Comparison of ENCODE assay signal across 1 cellular context in genomic region chr2:170707821-170708795, GRCh38.
TF ChIP-seq lines count a peak whose summit lies in the region.

No MANE protein-coding gene starts in this region.

TF ChIP-seq in HepG2, 621 proteins besides CTCF, POLR2A, EP300 and RAD21 (continues in another document):
- TF ChIP-seq PATZ1 (CRISPR knock-in tag; IDR thresholded peaks at IDR 0.05) (no peak), PITX1 (CRISPR knock-in tag; IDR thresholded peaks at IDR 0.05) (peak; percentile 12; the same call in 1 of the 2 replicates), CBFB (CRISPR knock-in tag; IDR thresholded peaks at IDR 0.05) (no peak), ZNF556 (CRISPR knock-in tag; IDR thresholded peaks at IDR 0.05; ENCODE audit: borderline replicate concordance) (no peak), SUZ12 (IDR thresholded peaks at IDR 0.05; ENCODE audit: low read depth, low read length) (no peak), YEATS2 (CRISPR knock-in tag; IDR thresholded peaks at IDR 0.05; ENCODE audit: borderline replicate concordance) (no peak), ZNF567 (CRISPR knock-in tag; IDR thresholded peaks at IDR 0.05; ENCODE audit: borderline replicate concordance) (no peak), ZNF329 (CRISPR knock-in tag; IDR thresholded peaks at IDR 0.05; ENCODE audit: low read depth) (no peak), XBP1 (CRISPR knock-in tag; IDR thresholded peaks at IDR 0.05) (no peak), ZNF7 (CRISPR knock-in tag; IDR thresholded peaks at IDR 0.05) (0 out of 2 replicates have a peak, but pooled peaks have one; percentile 15), ZNF468 (CRISPR knock-in tag; IDR thresholded peaks at IDR 0.05) (no peak), GRHL1 (CRISPR knock-in tag; conservative IDR thresholded peaks at IDR 0.05) (no peak), ZSCAN31 (CRISPR knock-in tag; IDR thresholded peaks at IDR 0.05; ENCODE audit: low read depth) (no peak), MYC (CRISPR knock-in tag; IDR thresholded peaks at IDR 0.05; ENCODE audit: borderline replicate concordance) (no peak), HNF1A (IDR thresholded peaks at IDR 0.05; ENCODE audit: low read depth) (no peak), HNF1A (CRISPR knock-in tag; IDR thresholded peaks at IDR 0.05; ENCODE audit: borderline replicate concordance) (no peak), ISL2 (CRISPR knock-in tag; IDR thresholded peaks at IDR 0.05) (no peak), POLR2AphosphoS5 (IDR thresholded peaks at IDR 0.05; ENCODE audit: low read depth, low read length) (0 out of 2 replicates have a peak, but pooled peaks have one; percentile 0), ATF7 (IDR thresholded peaks at IDR 0.05) (no peak), ATF7 (CRISPR knock-in tag; IDR thresholded peaks at IDR 0.05) (no peak), RARA (CRISPR knock-in tag; IDR thresholded peaks at IDR 0.05) (no peak), ZNF782 (CRISPR knock-in tag; IDR thresholded peaks at IDR 0.05; ENCODE audit: borderline replicate concordance) (0 out of 2 replicates have a peak, but pooled peaks have one; percentile 20), ZNF431 (CRISPR knock-in tag; IDR thresholded peaks at IDR 0.05; ENCODE audit: borderline replicate concordance, low read depth) (0 out of 2 replicates have a peak, but pooled peaks have one; percentile 34), ZNF816 (CRISPR knock-in tag; IDR thresholded peaks at IDR 0.05; ENCODE audit: borderline replicate concordance) (no peak), ZNF572 (CRISPR knock-in tag; IDR thresholded peaks at IDR 0.05) (no peak), SAP130 (CRISPR knock-in tag; IDR thresholded peaks at IDR 0.05; ENCODE audit: low read depth) (no peak), ZNF234 (CRISPR knock-in tag; conservative IDR thresholded peaks at IDR 0.05) (no peak), FUBP1 (CRISPR knock-in tag; IDR thresholded peaks at IDR 0.05; ENCODE audit: borderline replicate concordance) (0 out of 2 replicates have a peak, but pooled peaks have one; percentile 53), MTA3 (CRISPR knock-in tag; IDR thresholded peaks at IDR 0.05) (no peak), MNT (IDR thresholded peaks at IDR 0.05) (no peak), RBAK (CRISPR knock-in tag; IDR thresholded peaks at IDR 0.05) (no peak), ZNF337 (CRISPR knock-in tag; IDR thresholded peaks at IDR 0.05; ENCODE audit: borderline replicate concordance, low read depth) (no peak), TBL1XR1 (IDR thresholded peaks at IDR 0.05; ENCODE audit: borderline replicate concordance, low read length, partially characterized antibody) (no peak), KLF15 (CRISPR knock-in tag; IDR thresholded peaks at IDR 0.05; ENCODE audit: borderline replicate concordance) (no peak), PHF21A (CRISPR knock-in tag; IDR thresholded peaks at IDR 0.05) (0 out of 2 replicates have a peak, but pooled peaks have one; percentile 19), ZNF569 (CRISPR knock-in tag; IDR thresholded peaks at IDR 0.05; ENCODE audit: borderline replicate concordance) (no peak), PHB2 (IDR thresholded peaks at IDR 0.05; ENCODE audit: partially characterized antibody) (no peak), MYNN (CRISPR knock-in tag; IDR thresholded peaks at IDR 0.05; ENCODE audit: low read depth) (no peak), ZNF563 (CRISPR knock-in tag; IDR thresholded peaks at IDR 0.05) (no peak), ELF4 (CRISPR knock-in tag; IDR thresholded peaks at IDR 0.05; ENCODE audit: borderline replicate concordance) (no peak), ZFP36L1 (CRISPR knock-in tag; IDR thresholded peaks at IDR 0.05) (no peak), AGO2 (optimal IDR thresholded peaks at IDR 0.05; ENCODE audit: low read depth, low read length) (peak; percentile 35), SIX4 (CRISPR knock-in tag; IDR thresholded peaks at IDR 0.05) (no peak), ZNF687 (CRISPR knock-in tag; IDR thresholded peaks at IDR 0.05) (peak; percentile 35), ZNF33B (CRISPR knock-in tag; IDR thresholded peaks at IDR 0.05) (no peak), ISX (CRISPR knock-in tag; conservative IDR thresholded peaks at IDR 0.05) (no peak), SIN3B (IDR thresholded peaks at IDR 0.05; ENCODE audit: low read length) (no peak), NFKB2 (CRISPR knock-in tag; IDR thresholded peaks at IDR 0.05; ENCODE audit: borderline replicate concordance) (no peak), STAT5B (CRISPR knock-in tag; IDR thresholded peaks at IDR 0.05) (no peak), ZNF564 (CRISPR knock-in tag; IDR thresholded peaks at IDR 0.05) (no peak), ATAD3A (CRISPR knock-in tag; IDR thresholded peaks at IDR 0.05) (no peak), ZNF792 (CRISPR knock-in tag; IDR thresholded peaks at IDR 0.05) (no peak), CHD4 (IDR thresholded peaks at IDR 0.05; ENCODE audit: borderline replicate concordance, low read length) (no peak), MIXL1 (CRISPR knock-in tag; IDR thresholded peaks at IDR 0.05) (no peak)
- TF ChIP-seq, protein P1, sequence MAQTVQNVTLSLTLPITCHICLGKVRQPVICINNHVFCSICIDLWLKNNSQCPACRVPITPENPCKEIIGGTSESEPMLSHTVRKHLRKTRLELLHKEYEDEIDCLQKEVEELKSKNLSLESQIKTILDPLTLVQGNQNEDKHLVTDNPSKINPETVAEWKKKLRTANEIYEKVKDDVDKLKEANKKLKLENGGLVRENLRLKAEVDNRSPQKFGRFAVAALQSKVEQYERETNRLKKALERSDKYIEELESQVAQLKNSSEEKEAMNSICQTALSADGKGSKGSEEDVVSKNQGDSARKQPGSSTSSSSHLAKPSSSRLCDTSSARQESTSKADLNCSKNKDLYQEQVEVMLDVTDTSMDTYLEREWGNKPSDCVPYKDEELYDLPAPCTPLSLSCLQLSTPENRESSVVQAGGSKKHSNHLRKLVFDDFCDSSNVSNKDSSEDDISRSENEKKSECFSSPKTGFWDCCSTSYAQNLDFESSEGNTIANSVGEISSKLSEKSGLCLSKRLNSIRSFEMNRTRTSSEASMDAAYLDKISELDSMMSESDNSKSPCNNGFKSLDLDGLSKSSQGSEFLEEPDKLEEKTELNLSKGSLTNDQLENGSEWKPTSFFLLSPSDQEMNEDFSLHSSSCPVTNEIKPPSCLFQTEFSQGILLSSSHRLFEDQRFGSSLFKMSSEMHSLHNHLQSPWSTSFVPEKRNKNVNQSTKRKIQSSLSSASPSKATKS (CRISPR knock-in tag; IDR thresholded peaks at IDR 0.05): no peak
